1 cellular context compared by ENCODE assay signal in the genomic region with DNA sequence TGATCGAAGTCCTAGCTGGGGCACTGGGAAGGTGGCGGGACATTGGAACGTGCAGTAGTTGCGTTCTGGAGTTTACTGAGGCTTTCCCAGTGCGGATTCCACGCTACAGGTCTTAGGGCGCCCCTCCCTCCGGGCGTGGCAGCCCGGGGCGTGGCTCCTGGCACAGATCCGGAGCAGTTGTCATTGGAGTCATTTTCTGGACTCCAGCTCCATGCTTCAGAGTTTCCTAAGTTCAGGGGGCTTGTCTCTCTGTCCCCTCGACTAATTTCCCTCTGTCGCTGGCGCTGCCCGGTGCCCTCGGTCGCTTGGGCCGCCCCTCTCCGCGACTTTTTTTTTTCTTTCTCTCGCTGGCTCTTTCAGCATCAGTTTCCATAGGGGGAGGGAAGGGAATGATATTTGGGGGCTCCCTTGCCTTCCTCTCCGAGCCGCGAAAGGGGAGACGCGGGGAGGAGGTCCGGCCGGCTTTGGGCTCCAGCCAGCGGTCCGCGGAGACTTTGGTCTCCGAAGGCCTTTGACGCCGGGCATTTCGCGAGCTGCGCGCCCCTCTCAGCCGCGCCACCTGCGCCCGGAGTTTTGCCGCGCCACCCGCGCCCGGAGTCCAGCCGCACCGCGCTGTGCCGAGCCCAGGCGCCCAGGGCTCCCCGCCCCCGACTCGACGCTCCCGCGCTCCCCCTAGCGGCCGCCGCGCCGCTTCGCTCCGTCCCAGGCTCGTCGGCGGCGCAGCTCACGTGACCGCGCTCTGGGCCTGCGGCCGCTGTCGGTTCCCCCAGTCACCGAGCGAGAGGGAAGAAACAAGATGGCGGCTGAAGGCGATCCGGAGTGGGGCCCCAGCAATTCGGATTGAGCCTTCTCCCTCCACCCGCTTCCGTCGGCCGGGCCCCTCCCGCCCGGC.
TF ChIP-seq lines count a peak whose summit lies in the region.

Gene BPTF, plus strand, starts transcription at position 769 of the 892 bp plus-strand sequence. CDS start 222 bp downstream, outside the sequence.

TF ChIP-seq in WTC11, 78 proteins besides CTCF, POLR2A, EP300 and RAD21 (continued from another document):
- TF ChIP-seq, protein P1, sequence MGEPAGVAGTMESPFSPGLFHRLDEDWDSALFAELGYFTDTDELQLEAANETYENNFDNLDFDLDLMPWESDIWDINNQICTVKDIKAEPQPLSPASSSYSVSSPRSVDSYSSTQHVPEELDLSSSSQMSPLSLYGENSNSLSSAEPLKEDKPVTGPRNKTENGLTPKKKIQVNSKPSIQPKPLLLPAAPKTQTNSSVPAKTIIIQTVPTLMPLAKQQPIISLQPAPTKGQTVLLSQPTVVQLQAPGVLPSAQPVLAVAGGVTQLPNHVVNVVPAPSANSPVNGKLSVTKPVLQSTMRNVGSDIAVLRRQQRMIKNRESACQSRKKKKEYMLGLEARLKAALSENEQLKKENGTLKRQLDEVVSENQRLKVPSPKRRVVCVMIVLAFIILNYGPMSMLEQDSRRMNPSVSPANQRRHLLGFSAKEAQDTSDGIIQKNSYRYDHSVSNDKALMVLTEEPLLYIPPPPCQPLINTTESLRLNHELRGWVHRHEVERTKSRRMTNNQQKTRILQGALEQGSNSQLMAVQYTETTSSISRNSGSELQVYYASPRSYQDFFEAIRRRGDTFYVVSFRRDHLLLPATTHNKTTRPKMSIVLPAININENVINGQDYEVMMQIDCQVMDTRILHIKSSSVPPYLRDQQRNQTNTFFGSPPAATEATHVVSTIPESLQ (CRISPR knock-in tag; IDR thresholded peaks at IDR 0.05), result no peak
- TF ChIP-seq NR1H2 (CRISPR knock-in tag; IDR thresholded peaks at IDR 0.05) (no peak), GRHL2 (CRISPR knock-in tag; IDR thresholded peaks at IDR 0.05; ENCODE audit: insufficient replicate concordance, severe bottlenecking) (no peak), NR2C2 (CRISPR knock-in tag; IDR thresholded peaks at IDR 0.05) (no peak), CREM (CRISPR knock-in tag; IDR thresholded peaks at IDR 0.05) (peak; percentile 81), NR3C1 (CRISPR knock-in tag; conservative IDR thresholded peaks at IDR 0.05; ENCODE audit: low read depth) (0 out of 2 replicates have a peak, but pooled peaks have one; percentile 53), GABPB1 (CRISPR knock-in tag; IDR thresholded peaks at IDR 0.05) (peak; percentile 71; the same call in 1 of the 2 replicates), ATF3 (CRISPR knock-in tag; conservative IDR thresholded peaks at IDR 0.05) (no peak), IRF2 (CRISPR knock-in tag; IDR thresholded peaks at IDR 0.05; ENCODE audit: borderline replicate concordance, low read depth) (no peak), SP1 (CRISPR knock-in tag; conservative IDR thresholded peaks at IDR 0.05) (peak; percentile 63; the same call in 1 of the 2 replicates), ZNF263 (CRISPR knock-in tag; IDR thresholded peaks at IDR 0.05; ENCODE audit: low read depth) (0 out of 2 replicates have a peak, but pooled peaks have one; percentile 38)
- TF ChIP-seq, protein P2, sequence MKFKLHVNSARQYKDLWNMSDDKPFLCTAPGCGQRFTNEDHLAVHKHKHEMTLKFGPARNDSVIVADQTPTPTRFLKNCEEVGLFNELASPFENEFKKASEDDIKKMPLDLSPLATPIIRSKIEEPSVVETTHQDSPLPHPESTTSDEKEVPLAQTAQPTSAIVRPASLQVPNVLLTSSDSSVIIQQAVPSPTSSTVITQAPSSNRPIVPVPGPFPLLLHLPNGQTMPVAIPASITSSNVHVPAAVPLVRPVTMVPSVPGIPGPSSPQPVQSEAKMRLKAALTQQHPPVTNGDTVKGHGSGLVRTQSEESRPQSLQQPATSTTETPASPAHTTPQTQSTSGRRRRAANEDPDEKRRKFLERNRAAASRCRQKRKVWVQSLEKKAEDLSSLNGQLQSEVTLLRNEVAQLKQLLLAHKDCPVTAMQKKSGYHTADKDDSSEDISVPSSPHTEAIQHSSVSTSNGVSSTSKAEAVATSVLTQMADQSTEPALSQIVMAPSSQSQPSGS (CRISPR knock-in tag; IDR thresholded peaks at IDR 0.05; ENCODE audit: borderline replicate concordance, low read depth), result no peak
- TF ChIP-seq, protein P3, sequence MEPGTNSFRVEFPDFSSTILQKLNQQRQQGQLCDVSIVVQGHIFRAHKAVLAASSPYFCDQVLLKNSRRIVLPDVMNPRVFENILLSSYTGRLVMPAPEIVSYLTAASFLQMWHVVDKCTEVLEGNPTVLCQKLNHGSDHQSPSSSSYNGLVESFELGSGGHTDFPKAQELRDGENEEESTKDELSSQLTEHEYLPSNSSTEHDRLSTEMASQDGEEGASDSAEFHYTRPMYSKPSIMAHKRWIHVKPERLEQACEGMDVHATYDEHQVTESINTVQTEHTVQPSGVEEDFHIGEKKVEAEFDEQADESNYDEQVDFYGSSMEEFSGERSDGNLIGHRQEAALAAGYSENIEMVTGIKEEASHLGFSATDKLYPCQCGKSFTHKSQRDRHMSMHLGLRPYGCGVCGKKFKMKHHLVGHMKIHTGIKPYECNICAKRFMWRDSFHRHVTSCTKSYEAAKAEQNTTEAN (CRISPR knock-in tag; IDR thresholded peaks at IDR 0.05), result no peak
- TF ChIP-seq, protein P4, sequence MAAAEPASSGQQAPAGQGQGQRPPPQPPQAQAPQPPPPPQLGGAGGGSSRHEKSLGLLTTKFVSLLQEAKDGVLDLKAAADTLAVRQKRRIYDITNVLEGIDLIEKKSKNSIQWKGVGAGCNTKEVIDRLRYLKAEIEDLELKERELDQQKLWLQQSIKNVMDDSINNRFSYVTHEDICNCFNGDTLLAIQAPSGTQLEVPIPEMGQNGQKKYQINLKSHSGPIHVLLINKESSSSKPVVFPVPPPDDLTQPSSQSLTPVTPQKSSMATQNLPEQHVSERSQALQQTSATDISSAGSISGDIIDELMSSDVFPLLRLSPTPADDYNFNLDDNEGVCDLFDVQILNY (CRISPR knock-in tag; IDR thresholded peaks at IDR 0.05), result peak; percentile 88
- TF ChIP-seq, protein P5, sequence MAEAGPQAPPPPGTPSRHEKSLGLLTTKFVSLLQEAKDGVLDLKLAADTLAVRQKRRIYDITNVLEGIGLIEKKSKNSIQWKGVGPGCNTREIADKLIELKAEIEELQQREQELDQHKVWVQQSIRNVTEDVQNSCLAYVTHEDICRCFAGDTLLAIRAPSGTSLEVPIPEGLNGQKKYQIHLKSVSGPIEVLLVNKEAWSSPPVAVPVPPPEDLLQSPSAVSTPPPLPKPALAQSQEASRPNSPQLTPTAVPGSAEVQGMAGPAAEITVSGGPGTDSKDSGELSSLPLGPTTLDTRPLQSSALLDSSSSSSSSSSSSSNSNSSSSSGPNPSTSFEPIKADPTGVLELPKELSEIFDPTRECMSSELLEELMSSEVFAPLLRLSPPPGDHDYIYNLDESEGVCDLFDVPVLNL (CRISPR knock-in tag; IDR thresholded peaks at IDR 0.05; ENCODE audit: borderline replicate concordance, low read depth), result no peak
